14 cellular contexts compared by ENCODE assay signal in genomic region chr11:35347921-35348331, GRCh38.
DNase-seq lines count a peak whose midpoint lies in the region; ATAC-seq and TF ChIP-seq lines count a peak whose summit lies in the region.
"Had no signal": no experiment of that assay in that cellular context is flagged by ENCODE, and none has a peak within 500 bp of the region (broad histone marks: within the 10 kb centered on the region; RNA-seq: fewer than 3 reads in every experiment).

No MANE protein-coding gene starts in this region.

- H3K4me3 ChIP-seq in fibroblast of lung (replicated peaks in 1 of 4; ENCODE audit: control extremely low read depth in 1 of 4, insufficient read depth in 1 of 4, low read depth in 3 of 4, low read length in 4 of 4), result no peak overlapping the region
- no peak overlapping the region for H3K4me3 ChIP-seq in H7 (ENCODE audit: insufficient read depth, low read depth, low read length)
- H3K4me3 ChIP-seq: uterus had no signal

- DNase-seq in EH (ENCODE audit: low read depth) (peak; percentile 91), SK-MEL-5 (ENCODE audit: low read depth, low spot score) (peak; percentile 85), fibroblast of lung (ENCODE audit: low read depth in 2 of 2) (peak; percentile 45 to 59), smooth muscle cell of the brain vasculature (ENCODE audit: low read depth, low spot score) (peak; percentile 33), H7 (no peak)
- DNase-seq: activated T-cell treated with anti-CD3 and anti-CD28 coated beads, Interleukin-2, amount 50 U/mL, for 48 hours; left cardiac atrium; MM.1S; naive thymus-derived CD8-positive, alpha-beta T cell; stimulated activated CD4-positive, alpha-beta T cell treated with anti-CD3 and anti-CD28 coated beads, Interleukin-2, amount 100 ng/mL, for 48 hours had no signal

- H3K27me3 ChIP-seq in fibroblast of lung (ENCODE audit: control insufficient read depth, insufficient read depth, low read length), result no peaks in the 10 kb centered on the region
- H3K27me3 ChIP-seq in H7 (ENCODE audit: control insufficient read depth, insufficient read depth, low read length), result peaks cover 2% of the 10 kb centered on the region; the same call in 1 of the 2 replicates
- H3K27me3 ChIP-seq: uterus had no signal

- TF ChIP-seq CTCF in fibroblast of lung (conservative IDR thresholded peaks at IDR 0.05 in 1 of 2, IDR thresholded peaks at IDR 0.05 in 1 of 2; ENCODE audit: low read depth in 1 of 2, low read length in 2 of 2), result no peak

- no peaks in the 10 kb centered on the region for H3K4me1 ChIP-seq in fibroblast of lung (ENCODE audit: control insufficient read depth, extremely low read depth, insufficient read depth, low read length)

- H3K4me2 ChIP-seq in fibroblast of lung (ENCODE audit: extremely low read depth, insufficient read depth, low read length), result no peak overlapping the region

- in situ Hi-C loops in SK-MEL-5 (cut with HindIII; ENCODE audit: low pct_unique_long_range_greater_than_20kb, low sequenced_read_pairs), result no loop called here

- no peaks in the 10 kb centered on the region for H4K20me1 ChIP-seq in fibroblast of lung (ENCODE audit: control insufficient read depth, extremely low read depth, insufficient read depth, low read length)

- H3K79me2 ChIP-seq in fibroblast of lung (ENCODE audit: control insufficient read depth, insufficient read depth, low read length), result no peaks in the 10 kb centered on the region

- ATAC-seq in GM21529 (IDR thresholded peaks at IDR 0.05; ENCODE audit: unreplicated experiment) (no peak), HG03280 (IDR thresholded peaks at IDR 0.05; ENCODE audit: unreplicated experiment) (no peak)
- ATAC-seq: naive thymus-derived CD8-positive, alpha-beta T cell; stimulated activated effector memory CD8-positive, alpha-beta T cell treated with anti-CD3 and anti-CD28 coated beads, Interleukin-12 subunit alpha, Interleukin-12 subunit beta, amount 100 ng/mL, for 72 hours had no signal

- no peak overlapping the region for H2AFZ ChIP-seq in fibroblast of lung (ENCODE audit: low read length)

- H3K27ac ChIP-seq in fibroblast of lung (ENCODE audit: insufficient read depth, low read length), result no peak overlapping the region
- H3K27ac ChIP-seq: uterus had no signal

- H3K36me3 ChIP-seq in fibroblast of lung (ENCODE audit: control insufficient read depth, insufficient read depth, low read length) (no peaks in the 10 kb centered on the region), H7 (replicated peaks; ENCODE audit: control insufficient read depth, insufficient read depth, low read length) (no peaks in the 10 kb centered on the region)
- H3K36me3 ChIP-seq: uterus had no signal

- no peak overlapping the region for H3K9ac ChIP-seq in fibroblast of lung (ENCODE audit: insufficient read depth, low read length)

- no peaks in the 10 kb centered on the region for H3K9me3 ChIP-seq in fibroblast of lung (ENCODE audit: control insufficient read depth, insufficient read depth, low read depth, low read length)
- H3K9me3 ChIP-seq: uterus had no signal
